10 cellular contexts compared by ENCODE assay signal in genomic region chr17:80474933-80475915, GRCh38.
A peak's percentile ranks its signal among the peaks of the same experiment; 100 is the strongest.
DNase-seq lines count a peak whose midpoint lies in the region; FAIRE-seq and TF ChIP-seq lines count a peak whose summit lies in the region.
"Had no signal": no experiment of that assay in that cellular context is flagged by ENCODE, and none has a peak within 500 bp of the region (broad histone marks: within the 10 kb centered on the region; RNA-seq: fewer than 3 reads in every experiment).

No MANE protein-coding gene starts in this region.

- no peaks in the 10 kb centered on the region for H3K9me3 ChIP-seq in BLaER1 treated with 17β-estradiol and CSF1 and Interleukin-3, amounts not matched to agents 10 nM and 100 nM (replicated peaks in 1 of 11)
- H3K9me3 ChIP-seq in muscle layer of duodenum (ENCODE audit: control insufficient read depth in 1 of 2, low read length in 2 of 2), result no peaks in the 10 kb centered on the region
- H3K9me3 ChIP-seq: adrenal gland had no signal

- TF ChIP-seq CTCF in HFF-Myc (IDR thresholded peaks at IDR 0.05; ENCODE audit: low read depth, low read length, missing control alignments) (no peak), D721Med (IDR thresholded peaks at IDR 0.05; ENCODE audit: insufficient read depth, missing control alignments) (no peak)

- peak overlapping the region; percentile 84 for H3K4me3 Mint-ChIP-seq in activated naive CD8-positive, alpha-beta T cell

- peaks cover 28 to 67% (median 55%) of the 10 kb centered on the region in 10 experiments for H3K4me1 ChIP-seq in BLaER1 treated with 17β-estradiol and CSF1 and Interleukin-3, amounts not matched to agents 10 nM and 100 nM
- peaks cover 0 to 43% of the 10 kb centered on the region in 2 donors for H3K4me1 ChIP-seq in muscle layer of duodenum (ENCODE audit: control insufficient read depth in 1 of 2, insufficient read depth in 2 of 2, low read length in 2 of 2)

- no peaks in the 10 kb centered on the region for H3K9me3 Mint-ChIP-seq in activated naive CD8-positive, alpha-beta T cell (ENCODE audit: low read depth)

- peak overlapping the region in 3 of 11 experiments; percentile 13 to 35 (median 21); a peak in 1 of 22 replicates for H3K9ac ChIP-seq in BLaER1 treated with 17β-estradiol and CSF1 and Interleukin-3, amounts not matched to agents 10 nM and 100 nM

- peaks cover 27% of the 10 kb centered on the region for H3K27me3 Mint-ChIP-seq in activated naive CD8-positive, alpha-beta T cell

- no peaks in the 10 kb centered on the region for H3K36me3 ChIP-seq in BLaER1 treated with 17β-estradiol and CSF1 and Interleukin-3, amounts not matched to agents 10 nM and 100 nM
- H3K36me3 ChIP-seq in muscle layer of duodenum (ENCODE audit: control insufficient read depth in 1 of 2, insufficient read depth in 2 of 2, low read length in 2 of 2), result peaks cover 0 to 4% of the 10 kb centered on the region in 2 donors
- H3K36me3 ChIP-seq: adrenal gland had no signal

- H3K36me3 Mint-ChIP-seq in activated naive CD8-positive, alpha-beta T cell, result no peaks in the 10 kb centered on the region

- H3K27me3 ChIP-seq in BLaER1 treated with 17β-estradiol and CSF1 and Interleukin-3, amounts not matched to agents 10 nM and 100 nM, result peaks cover 100% of the 10 kb centered on the region in 11 experiments
- peaks cover 45% of the 10 kb centered on the region for H3K27me3 ChIP-seq in muscle layer of duodenum (ENCODE audit: low read depth, low read length)

- H3K4me1 Mint-ChIP-seq in activated naive CD8-positive, alpha-beta T cell (ENCODE audit: low read depth), result peaks cover 23% of the 10 kb centered on the region

- H3K27ac Mint-ChIP-seq in activated naive CD8-positive, alpha-beta T cell, result no peak overlapping the region

- FAIRE-seq in D721Med (lab: Jason Lieb, UNC), result no peak
- FAIRE-seq: GM18507 had no signal

- peak overlapping the region in 3 of 10 experiments; percentile 8 to 22 (median 16); a peak in 4 of 20 replicates for H3K4me3 ChIP-seq in BLaER1 treated with 17β-estradiol and CSF1 and Interleukin-3, amounts not matched to agents 10 nM and 100 nM
- H3K4me3 ChIP-seq in HFF-Myc (replicated peaks; ENCODE audit: low read depth, low read length) (0 out of 2 replicates have a peak overlapping the region, but pooled peaks have one; percentile 4), muscle layer of duodenum (ENCODE audit: low read depth in 1 of 2, low read length in 2 of 2) (peak overlapping the region; percentile 3 to 69)

- no peak for DNase-seq in HFF-Myc (ENCODE audit: extremely low read depth, low read depth)
- DNase-seq in GM19240 (ENCODE audit: insufficient read length, low spot score), result no peak
- DNase-seq in D721Med (ENCODE audit: insufficient read length, low spot score), result no peak
- DNase-seq in islet precursor cell, result no peak
- no peak for DNase-seq in NCI-H774 (lab: John Stamatoyannopoulos, UW)

- H3K27ac ChIP-seq in BLaER1 treated with 17β-estradiol and CSF1 and Interleukin-3, amounts not matched to agents 10 nM and 100 nM, result no peak overlapping the region
- H3K27ac ChIP-seq in muscle layer of duodenum (ENCODE audit: low read length), result no peak overlapping the region
- H3K27ac ChIP-seq: adrenal gland had no signal

- peaks cover 0 to 88% (median 37%) of the 10 kb centered on the region in 11 experiments; a peak in 18 of 22 replicates for H4K20me1 ChIP-seq in BLaER1 treated with 17β-estradiol and CSF1 and Interleukin-3, amounts not matched to agents 10 nM and 100 nM

- peak overlapping the region; percentile 47 to 78 (median 67); a peak in 21 of 22 replicates for H3K4me2 ChIP-seq in BLaER1 treated with 17β-estradiol and CSF1 and Interleukin-3, amounts not matched to agents 10 nM and 100 nM
